29 cellular contexts compared by ENCODE assay signal in the genomic region with DNA sequence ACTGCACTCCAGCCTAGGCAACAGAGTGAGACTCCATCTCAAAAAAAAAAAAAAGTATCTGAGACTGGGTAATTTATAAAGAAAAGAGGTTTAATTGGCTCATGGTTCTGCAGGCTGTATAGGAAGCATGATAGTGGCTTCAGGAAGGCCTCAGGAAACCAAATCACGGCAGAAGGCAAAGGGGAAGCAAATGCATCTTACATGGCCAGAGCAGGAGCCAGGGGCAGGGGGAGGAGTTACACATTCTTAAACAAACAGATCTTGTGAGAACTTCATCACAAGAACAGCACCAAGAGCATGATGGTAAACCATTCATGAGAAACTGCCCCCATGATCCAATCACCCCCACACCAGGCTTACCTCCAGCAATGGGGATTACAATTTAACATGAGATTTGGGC.
"Had no signal": no experiment of that assay in that cellular context is flagged by ENCODE, and none has a peak within 500 bp of the region (broad histone marks: within the 10 kb centered on the region; RNA-seq: fewer than 3 reads in every experiment).

No MANE protein-coding gene starts in this region.

- H3K4me3 ChIP-seq: esophagus muscularis mucosa, left ventricle myocardium inferior, mucosa of descending colon, ovary, prostate gland, sigmoid colon, thyroid gland, upper lobe of left lung had no signal

- H3K9me3 ChIP-seq: esophagus muscularis mucosa, left ventricle myocardium inferior, mucosa of descending colon, ovary, prostate gland, thyroid gland, upper lobe of left lung had no signal

- H3K27me3 ChIP-seq: esophagus muscularis mucosa, foreskin keratinocyte, ovary, sigmoid colon, thyroid gland, upper lobe of left lung had no signal

- H3K4me3 Mint-ChIP-seq: activated naive CD4-positive, alpha-beta T cell treated with anti-CD3 and anti-CD28 coated beads, Interleukin-2, amount 10 ng/mL, durations not matched to agents 7 days and 5 days; activated T-helper 1 cell treated with anti-CD3 and anti-CD28 coated beads, Interleukin-12 subunit alpha, Interleukin-12 subunit beta, Interleukin-2, Interleukin-4 antibody, amounts not matched to agents 30 ng/mL and 10 ng/mL and 1 ng/mL, durations not matched to agents 14 hours and 24 hours and 36 hours; nephron progenitor cell; stimulated activated memory B cell treated with anti-CD40 and anti-IgM and Interleukin-4, amounts not matched to agents 10 μg/mL and 1 μg/mL and 100 μg/mL, for 72 hours; stimulated activated naive CD8-positive, alpha-beta T cell treated with anti-CD3 and anti-CD28 coated beads, Interleukin-15, amount 100 ng/mL, for 72 hours; T-helper 17 cell; WTC11 had no signal

- ATAC-seq: foreskin keratinocyte; stimulated activated memory B cell treated with anti-CD40 and anti-IgM and Interleukin-4, amounts not matched to agents 10 μg/mL and 1 μg/mL and 100 μg/mL, for 72 hours; stimulated activated naive CD8-positive, alpha-beta T cell treated with anti-CD3 and anti-CD28 coated beads, Interleukin-15, amount 100 ng/mL, for 72 hours; T-helper 17 cell; WTC11 had no signal

- H3K36me3 Mint-ChIP-seq: WTC11 had no signal

- H3K4me1 ChIP-seq: foreskin keratinocyte, prostate gland had no signal

- H3K27ac ChIP-seq: esophagus muscularis mucosa, foreskin keratinocyte, left ventricle myocardium inferior, ovary, prostate gland, sigmoid colon, thyroid gland, upper lobe of left lung had no signal

- DNase-seq: activated CD4-positive, alpha-beta T cell treated with anti-CD3 and anti-CD28 coated beads, Interleukin-2, amount 50 U/mL, for 1 hour; activated CD8-positive, alpha-beta memory T cell treated with anti-CD3 and anti-CD28 coated beads for 24 hours; activated CD8-positive, alpha-beta memory T cell treated with anti-CD3 and anti-CD28 coated beads, Interleukin-2, amount 50 U/mL, for 4 hours; activated effector memory CD4-positive, alpha-beta T cell treated with anti-CD3 and anti-CD28 coated beads, Interleukin-2, amount 50 U/mL, for 16 hours; activated naive CD4-positive, alpha-beta T cell treated with anti-CD3 and anti-CD28 coated beads, Interleukin-2, amount 10 ng/mL, durations not matched to agents 7 days and 5 days; activated T-cell treated with anti-CD3 and anti-CD28 coated beads, Interleukin-2, amount 50 U/mL, for 1 hour; amniotic stem cell; caudate nucleus; cortex of kidney; foreskin keratinocyte; islet precursor cell; left ventricle myocardium inferior; mucosa of descending colon; nephron progenitor cell; ovary; sigmoid colon; small intestine; stimulated activated CD4-positive, alpha-beta T cell treated with anti-CD3 and anti-CD28 coated beads, Interleukin-4, amount 100 ng/mL, for 24 hours; stimulated activated naive CD8-positive, alpha-beta T cell treated with anti-CD3 and anti-CD28 coated beads, Interleukin-15, amount 100 ng/mL, for 72 hours; substantia nigra; T-helper 17 cell; thyroid gland; upper lobe of left lung had no signal

- H3K36me3 ChIP-seq: ovary, prostate gland, sigmoid colon, thyroid gland, upper lobe of left lung had no signal

- H3K27ac Mint-ChIP-seq: activated naive CD4-positive, alpha-beta T cell treated with anti-CD3 and anti-CD28 coated beads, Interleukin-2, amount 10 ng/mL, durations not matched to agents 7 days and 5 days; activated T-helper 1 cell treated with anti-CD3 and anti-CD28 coated beads, Interleukin-12 subunit alpha, Interleukin-12 subunit beta, Interleukin-2, Interleukin-4 antibody, amounts not matched to agents 30 ng/mL and 10 ng/mL and 1 ng/mL, durations not matched to agents 14 hours and 24 hours and 36 hours; nephron progenitor cell; stimulated activated memory B cell treated with anti-CD40 and anti-IgM and Interleukin-4, amounts not matched to agents 10 μg/mL and 1 μg/mL and 100 μg/mL, for 72 hours; T-helper 17 cell; WTC11 had no signal

- H3K27me3 Mint-ChIP-seq: activated naive CD4-positive, alpha-beta T cell treated with anti-CD3 and anti-CD28 coated beads, Interleukin-2, amount 10 ng/mL, durations not matched to agents 7 days and 5 days; stimulated activated memory B cell treated with anti-CD40 and anti-IgM and Interleukin-4, amounts not matched to agents 10 μg/mL and 1 μg/mL and 100 μg/mL, for 72 hours; stimulated activated naive CD8-positive, alpha-beta T cell treated with anti-CD3 and anti-CD28 coated beads, Interleukin-15, amount 100 ng/mL, for 72 hours; T-helper 17 cell had no signal

- H3K4me1 Mint-ChIP-seq: nephron progenitor cell had no signal

- FAIRE-seq: astrocyte, small intestine had no signal

- H3K9me3 Mint-ChIP-seq: WTC11 had no signal
